ENCODE assay signal across 28 cellular contexts in the genomic region with DNA sequence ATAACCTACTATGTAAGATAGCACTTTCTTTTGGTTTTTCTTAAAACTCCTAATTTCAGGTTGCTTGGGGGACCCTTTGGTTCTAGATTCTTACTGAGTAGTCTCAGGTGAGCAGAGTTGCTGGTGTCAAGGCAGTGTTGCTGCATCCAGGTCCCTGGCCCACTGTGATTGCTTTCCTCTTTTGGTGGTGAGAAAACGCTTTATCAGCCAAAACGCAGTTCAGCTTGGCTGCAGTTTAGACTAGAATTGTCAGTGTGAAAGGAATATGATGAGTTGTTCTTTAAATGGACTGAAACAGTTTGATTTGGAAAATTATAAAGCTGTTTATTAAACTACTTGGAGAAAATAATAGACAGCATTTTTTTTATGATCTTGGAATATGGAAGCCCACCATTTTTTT. TPM values are rescaled to one million over a fixed set of nuclear protein-coding genes. Genes with fewer than 3 reads are reported as not detected.
DNase-seq lines count a peak whose midpoint lies in the region; ATAC-seq and TF ChIP-seq lines count a peak whose summit lies in the region.
"Had no signal": no experiment of that assay in that cellular context is flagged by ENCODE, and none has a peak within 500 bp of the region (broad histone marks: within the 10 kb centered on the region; RNA-seq: fewer than 3 reads in every experiment).

No MANE protein-coding gene starts in this region.

- H3K27ac Mint-ChIP-seq in activated CD4-positive, alpha-beta T cell treated with anti-CD3 and anti-CD28 coated beads, Interleukin-2, amount 10 ng/mL, durations not matched to agents 7 days and 5 days, result peak overlapping the region; percentile 70
- H3K27ac Mint-ChIP-seq in CD4-positive, alpha-beta T cell, result peak overlapping the region; percentile 75
- H3K27ac Mint-ChIP-seq in activated naive CD8-positive, alpha-beta T cell, result peak overlapping the region; percentile 46
- H3K27ac Mint-ChIP-seq in naive B cell (peak overlapping the region in 4 of 6 donors; percentile 66 to 93 (median 74)), type B pancreatic cell (no peak overlapping the region)

- H3K27me3 ChIP-seq in CD4-positive, alpha-beta T cell (ENCODE audit: control insufficient read depth, insufficient read depth, low read length), result no peaks in the 10 kb centered on the region
- H3K27me3 ChIP-seq: breast epithelium, colonic mucosa, esophagus muscularis mucosa, foreskin keratinocyte, hepatocyte, SJSA1, tibial nerve had no signal

- peaks cover 56% of the 10 kb centered on the region for H3K4me1 Mint-ChIP-seq in activated CD4-positive, alpha-beta T cell treated with anti-CD3 and anti-CD28 coated beads, Interleukin-2, amount 10 ng/mL, durations not matched to agents 7 days and 5 days
- H3K4me1 Mint-ChIP-seq in CD4-positive, alpha-beta T cell (ENCODE audit: low read depth), result peaks cover 75% of the 10 kb centered on the region
- peaks cover 69% of the 10 kb centered on the region for H3K4me1 Mint-ChIP-seq in activated naive CD8-positive, alpha-beta T cell (ENCODE audit: low read depth)
- H3K4me1 Mint-ChIP-seq in naive B cell (peaks cover 28 to 40% (median 29%) of the 10 kb centered on the region in 3 donors), type B pancreatic cell (ENCODE audit: unreplicated experiment) (peaks cover 28% of the 10 kb centered on the region)

- intact Hi-C loops in CD4-positive, alpha-beta T cell (cut with DNase I, micrococcal nuclease), result no loop called here

- no peak overlapping the region for H3K4me3 Mint-ChIP-seq in activated CD4-positive, alpha-beta T cell treated with anti-CD3 and anti-CD28 coated beads, Interleukin-2, amount 10 ng/mL, durations not matched to agents 7 days and 5 days
- H3K4me3 Mint-ChIP-seq in CD4-positive, alpha-beta T cell, result peak overlapping the region; percentile 32
- H3K4me3 Mint-ChIP-seq in activated naive CD8-positive, alpha-beta T cell, result peak overlapping the region; percentile 30
- peak overlapping the region in 1 of 8 donors; percentile 37 for H3K4me3 Mint-ChIP-seq in naive B cell
- no peak overlapping the region for H3K4me3 Mint-ChIP-seq in type B pancreatic cell
- H3K4me3 Mint-ChIP-seq: CD8-positive, alpha-beta memory T cell had no signal

- H3K27ac ChIP-seq in CD4-positive, alpha-beta T cell (ENCODE audit: low read depth, low read length), result no peak overlapping the region
- H3K27ac ChIP-seq: breast epithelium, colonic mucosa, esophagus muscularis mucosa, foreskin keratinocyte, hepatocyte, HL-60, psoas muscle, SJSA1, tibial nerve had no signal

- DNase-seq in activated CD4-positive, alpha-beta T cell treated with anti-CD3 and anti-CD28 coated beads, Interleukin-2, amount 10 ng/mL, durations not matched to agents 7 days and 5 days, result no peak
- no peak for DNase-seq in activated CD4-positive, alpha-beta T cell treated with anti-CD3 and anti-CD28 coated beads for 1 hour
- no peak for DNase-seq in CD4-positive, alpha-beta T cell
- DNase-seq in naive B cell, result no peak
- DNase-seq in type B pancreatic cell (ENCODE audit: extremely low spot score, unreplicated experiment), result no peak
- DNase-seq in midbrain (lab: John Stamatoyannopoulos, UW), result no peak
- DNase-seq: activated CD4-positive, alpha-beta T cell treated with anti-CD3 and anti-CD28 coated beads for 4 hours; amygdala; colonic mucosa; foreskin keratinocyte; Karpas-422; left colon; NCI-H1417 treated with DMSO at 0.1 percent for 48 hours; NCI-H446; NCI-H82; psoas muscle; RPMI8226; stimulated activated CD4-positive, alpha-beta T cell treated with anti-CD3 and anti-CD28 coated beads, Interleukin-4, amount 100 ng/mL, for 4 hours; stimulated activated naive CD4-positive, alpha-beta T cell treated with Interleukin-2 at 50 U/mL for 16 hours had no signal

- H3K36me3 Mint-ChIP-seq in activated CD4-positive, alpha-beta T cell treated with anti-CD3 and anti-CD28 coated beads, Interleukin-2, amount 10 ng/mL, durations not matched to agents 7 days and 5 days (ENCODE audit: low read depth), result peaks cover 30% of the 10 kb centered on the region
- H3K36me3 Mint-ChIP-seq in CD4-positive, alpha-beta T cell (ENCODE audit: low read depth), result peaks cover 92% of the 10 kb centered on the region
- H3K36me3 Mint-ChIP-seq in activated naive CD8-positive, alpha-beta T cell, result peaks cover 49% of the 10 kb centered on the region
- H3K36me3 Mint-ChIP-seq in naive B cell (peaks cover 27 to 45% of the 10 kb centered on the region in 2 donors), type B pancreatic cell (peaks cover 27% of the 10 kb centered on the region)

- no peaks in the 10 kb centered on the region for H3K9me3 ChIP-seq in CD4-positive, alpha-beta T cell (ENCODE audit: control insufficient read depth, low read length)
- H3K9me3 ChIP-seq: breast epithelium, colonic mucosa, esophagus muscularis mucosa, psoas muscle, SJSA1, tibial nerve had no signal

- CTCF ChIA-PET in activated CD4-positive, alpha-beta T cell treated with anti-CD3 and anti-CD28 coated beads, Interleukin-2, amount 10 ng/mL, durations not matched to agents 7 days and 5 days (lab: Charles Lee), result interaction anchor here (0.7 to 2.4 kb wide), 2 partner anchors 25 to 121 kb away, joined by 4 read pairs; no protein-coding TSS in a partner anchor
- CTCF ChIA-PET in CD4-positive, alpha-beta T cell (lab: Charles Lee), result no interaction called here

- TF ChIP-seq CTCF in CD4-positive, alpha-beta T cell (IDR thresholded peaks at IDR 0.05), result no peak
- TF ChIP-seq CTCF in type B pancreatic cell (conservative IDR thresholded peaks at IDR 0.05), result no peak

- H3K27me3 Mint-ChIP-seq in activated CD4-positive, alpha-beta T cell treated with anti-CD3 and anti-CD28 coated beads, Interleukin-2, amount 10 ng/mL, durations not matched to agents 7 days and 5 days, result no peaks in the 10 kb centered on the region
- no peaks in the 10 kb centered on the region for H3K27me3 Mint-ChIP-seq in CD4-positive, alpha-beta T cell
- H3K27me3 Mint-ChIP-seq in activated naive CD8-positive, alpha-beta T cell, result no peaks in the 10 kb centered on the region
- H3K27me3 Mint-ChIP-seq in naive B cell, result no peaks in the 10 kb centered on the region
- H3K27me3 Mint-ChIP-seq in type B pancreatic cell, result no peaks in the 10 kb centered on the region
- H3K27me3 Mint-ChIP-seq: CD8-positive, alpha-beta memory T cell had no signal

- no peaks in the 10 kb centered on the region for H3K9me3 Mint-ChIP-seq in activated CD4-positive, alpha-beta T cell treated with anti-CD3 and anti-CD28 coated beads, Interleukin-2, amount 10 ng/mL, durations not matched to agents 7 days and 5 days
- no peaks in the 10 kb centered on the region for H3K9me3 Mint-ChIP-seq in CD4-positive, alpha-beta T cell
- H3K9me3 Mint-ChIP-seq in activated naive CD8-positive, alpha-beta T cell (ENCODE audit: low read depth), result peaks cover 4% of the 10 kb centered on the region
- no peaks in the 10 kb centered on the region for H3K9me3 Mint-ChIP-seq in naive B cell
- H3K9me3 Mint-ChIP-seq in type B pancreatic cell, result no peaks in the 10 kb centered on the region
- H3K9me3 Mint-ChIP-seq: CD8-positive, alpha-beta memory T cell had no signal

- POLR2A ChIA-PET in activated CD4-positive, alpha-beta T cell treated with anti-CD3 and anti-CD28 coated beads, Interleukin-2, amount 10 ng/mL, durations not matched to agents 7 days and 5 days (lab: Charles Lee), result no interaction called here
- POLR2A ChIA-PET in CD4-positive, alpha-beta T cell (lab: Charles Lee), result interaction anchor here (1.0 to 1.4 kb wide), 2 partner anchors 118 to 122 kb away, joined by 3 read pairs; no protein-coding TSS in a partner anchor

- peak; percentile 10 for ATAC-seq in CD4-positive, alpha-beta T cell (ENCODE audit: poor library complexity)
- ATAC-seq in naive B cell (ENCODE audit: low read depth in 2 of 2) (no peak), HG02938 (IDR thresholded peaks at IDR 0.05; ENCODE audit: unreplicated experiment) (no peak)
- ATAC-seq: foreskin keratinocyte, left colon, psoas muscle had no signal

RNA-seq across cellular contexts. Expression of a gene that starts 55.0 kb away (rescaled TPM):
- 10 to 100 TPM in 1 of 2 experiments, 1 to 10 TPM in 1; 9.4 to 10.7 TPM for total RNA-seq in activated CD4-positive, alpha-beta T cell treated with anti-CD3 and anti-CD28 coated beads, Interleukin-2, amount 10 ng/mL, durations not matched to agents 7 days and 5 days
- 10 to 100 TPM; 46.6 to 48.5 TPM for total RNA-seq in CD4-positive, alpha-beta T cell
- polyA plus RNA-seq in naive B cell (ENCODE audit: low read depth in 6 of 6), result 10 to 100 TPM; 19.7 to 28.3 (median 25.7) TPM
- total RNA-seq in type B pancreatic cell (ENCODE audit: low replicate concordance), result 23.2 and 31.9 TPM in 2 replicates

Comparison
In these comparisons a context has a peak if more than half of its experiments do, and no peak if none do; other contexts are left out.
1. H3K4me3 Mint-ChIP-seq: peak in CD4-positive, alpha-beta T cell (single experiment) and activated naive CD8-positive, alpha-beta T cell (single experiment); none in activated CD4-positive, alpha-beta T cell treated with anti-CD3 and anti-CD28 coated beads, Interleukin-2, amount 10 ng/mL, durations not matched to agents 7 days and 5 days (single experiment) and type B pancreatic cell (single experiment).